ENCODE assay signal across 8 cellular contexts in genomic region chr6:151391471-151392428, GRCh38. TPM values are rescaled to one million over a fixed set of nuclear protein-coding genes. Genes with fewer than 3 reads are reported as not detected.
DNase-seq lines count a peak whose midpoint lies in the region; ATAC-seq and TF ChIP-seq lines count a peak whose summit lies in the region.

Gene ZBTB2 (minus strand): TSS chr6:151391559. CDS start chr6:151373637, 17,922 bp downstream.

- peaks cover 25% of the 10 kb centered on the region for H3K4me1 ChIP-seq in OCI-LY3 (ENCODE audit: low read length)
- peaks cover 28% of the 10 kb centered on the region for H3K4me1 ChIP-seq in mucosa of descending colon (ENCODE audit: low read depth)

- peak within 1 kb of the TSS; percentile 98 for H3K4me2 ChIP-seq in OCI-LY3 (ENCODE audit: low read length)

- TF ChIP-seq CTCF in OCI-LY3 (IDR thresholded peaks at IDR 0.05; ENCODE audit: low read depth, low read length) (no peak), mucosa of descending colon (IDR thresholded peaks at IDR 0.05) (no peak)

- H2AFZ ChIP-seq in OCI-LY3 (ENCODE audit: low read depth, low read length) = no peak within 1 kb of the TSS

- H3K27me3 ChIP-seq in OCI-LY3 (ENCODE audit: low read depth, low read length) = no peaks in the 10 kb centered on the region

- intact Hi-C loops in mucosa of descending colon (cut with DNase I, micrococcal nuclease) = no loop called here

- H4K20me1 ChIP-seq in OCI-LY3 (ENCODE audit: insufficient read depth, low read length) = peaks cover 35% of the 10 kb centered on the region

- H3K9me3 ChIP-seq in OCI-LY3 (ENCODE audit: insufficient read depth, low read length) (no peaks in the 10 kb centered on the region), mucosa of descending colon (no peaks in the 10 kb centered on the region)

- peak within 1 kb of the TSS; percentile 98 for H3K9ac ChIP-seq in OCI-LY3 (ENCODE audit: low read length)

- H3K36me3 ChIP-seq in OCI-LY3 (replicated peaks; ENCODE audit: low read depth, low read length) (peaks cover 8% of the 10 kb centered on the region), mucosa of descending colon (ENCODE audit: low read depth) (no peaks in the 10 kb centered on the region)

- H3K79me2 ChIP-seq in OCI-LY3 (ENCODE audit: low read length) = peaks cover 85% of the 10 kb centered on the region

- DNase-seq in ACHN = peak; percentile 64
- peak; percentile 50 for DNase-seq in activated T-cell treated with anti-CD3 and anti-CD28 coated beads for 24 hours (ENCODE audit: low read depth)
- no peak for DNase-seq in epithelial cell of prostate (ENCODE audit: low read depth, low spot score)
- DNase-seq in mucosa of descending colon = peak; percentile 74 to 87 (median 79)
- DNase-seq in stimulated activated CD8-positive, alpha-beta memory T cell treated with anti-CD3 and anti-CD28 coated beads, Interleukin-4, amount 100 ng/mL, for 1 hour (ENCODE audit: low read depth in 2 of 2, low spot score in 1 of 2) = peak; percentile 29 to 33

- in situ Hi-C loops in ACHN (cut with HindIII; ENCODE audit: low pct_ligation_motif_present, low pct_unique_long_range_greater_than_20kb, low sequenced_read_pairs) = no loop called here

- H3K4me3 ChIP-seq in OCI-LY3 (ENCODE audit: low read length) = peak within 1 kb of the TSS; percentile 95
- H3K4me3 ChIP-seq in mucosa of descending colon = peak within 1 kb of the TSS; percentile 100

- ATAC-seq in GM18868 (IDR thresholded peaks at IDR 0.05; ENCODE audit: unreplicated experiment) (peak; percentile 15), HG03457 (IDR thresholded peaks at IDR 0.05; ENCODE audit: unreplicated experiment) (peak; percentile 12), mucosa of descending colon (peak; percentile 4)

- H3K27ac ChIP-seq in OCI-LY3 (ENCODE audit: low read length) (peak within 1 kb of the TSS; percentile 94), epithelial cell of prostate (peak within 1 kb of the TSS; percentile 99)

RNA-seq across cellular contexts. Expression of gene ZBTB2, which starts in this region (rescaled TPM):
- 10 to 100 TPM in 2 of 3 donors, 1 to 10 TPM in 1; 8.1 to 13.3 (median 11.0) TPM for total RNA-seq in mucosa of descending colon
